Comparison of ENCODE assay signal across 1 cellular context in the genomic region with DNA sequence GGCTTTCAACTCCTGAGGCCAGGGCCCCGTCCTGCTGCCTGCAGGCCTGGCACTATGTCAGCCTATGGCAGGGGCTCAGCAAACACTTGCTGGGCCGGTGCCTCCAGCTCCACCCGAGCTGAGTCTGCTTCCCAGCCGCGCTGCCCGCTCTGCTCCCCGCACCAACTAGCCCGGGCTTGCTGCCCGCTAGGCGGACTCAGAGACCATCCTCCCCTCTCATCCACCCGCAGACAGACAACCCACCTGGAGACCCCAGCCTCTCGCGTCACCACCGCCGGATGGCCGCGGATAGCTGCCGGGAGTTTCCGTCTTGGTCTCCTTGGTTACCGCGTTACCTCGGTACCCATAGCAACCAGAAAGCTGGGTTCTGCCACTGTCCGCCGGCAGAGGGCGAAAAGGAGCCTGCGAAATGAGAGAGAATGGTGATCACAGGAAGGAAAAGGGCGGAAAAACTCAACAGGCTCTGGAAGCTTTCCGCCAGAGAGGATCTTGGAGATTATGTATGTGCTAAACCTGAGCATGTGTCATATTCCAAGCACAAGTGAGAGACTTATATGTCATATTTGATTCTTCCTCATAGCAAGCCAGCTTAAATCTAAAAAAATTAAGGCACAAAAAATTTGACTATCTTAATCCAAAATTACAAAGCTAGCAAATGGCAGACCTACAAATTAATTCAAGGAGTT.
TF ChIP-seq lines count a peak whose summit lies in the region.

A gene with protein sequence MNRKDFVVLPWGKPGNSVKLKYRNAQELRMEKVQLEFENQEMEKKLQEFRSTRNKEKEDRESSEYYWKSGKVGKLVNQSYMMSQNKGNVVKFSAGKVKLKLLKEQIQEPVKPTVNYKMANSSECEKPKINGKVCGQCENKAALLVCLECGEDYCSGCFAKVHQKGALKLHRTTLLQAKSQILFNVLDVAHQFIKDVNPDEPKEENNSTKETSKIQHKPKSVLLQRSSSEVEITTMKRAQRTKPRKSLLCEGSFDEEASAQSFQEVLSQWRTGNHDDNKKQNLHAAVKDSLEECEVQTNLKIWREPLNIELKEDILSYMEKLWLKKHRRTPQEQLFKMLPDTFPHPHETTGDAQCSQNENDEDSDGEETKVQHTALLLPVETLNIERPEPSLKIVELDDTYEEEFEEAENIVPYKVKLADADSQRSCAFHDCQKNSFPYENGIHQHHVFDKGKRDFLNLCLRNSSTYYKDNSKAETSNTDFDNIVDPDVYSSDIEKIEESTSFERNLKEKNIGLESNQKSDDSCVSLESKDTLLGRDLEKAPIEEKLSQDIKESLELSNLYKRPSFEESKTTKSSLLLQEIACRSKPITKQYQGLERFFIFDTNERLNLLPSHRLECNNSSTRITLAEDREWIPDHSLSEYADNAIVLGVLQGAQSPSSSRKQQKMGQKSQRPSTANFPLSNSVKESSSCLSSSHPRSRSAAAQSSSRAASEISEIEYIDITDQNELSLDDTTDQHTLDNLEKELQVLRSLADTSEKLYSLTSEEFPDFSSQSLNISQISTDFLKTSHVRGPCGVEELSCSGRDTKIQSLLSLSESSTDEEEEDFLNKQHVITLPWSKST (minus strand): TSS at position 294 of the 686 bp plus-strand sequence. CDS start 7,396 bp downstream, outside the sequence.

TF ChIP-seq in IMR-90, 13 proteins besides CTCF, POLR2A, EP300 and RAD21:
- TF ChIP-seq, protein P1, sequence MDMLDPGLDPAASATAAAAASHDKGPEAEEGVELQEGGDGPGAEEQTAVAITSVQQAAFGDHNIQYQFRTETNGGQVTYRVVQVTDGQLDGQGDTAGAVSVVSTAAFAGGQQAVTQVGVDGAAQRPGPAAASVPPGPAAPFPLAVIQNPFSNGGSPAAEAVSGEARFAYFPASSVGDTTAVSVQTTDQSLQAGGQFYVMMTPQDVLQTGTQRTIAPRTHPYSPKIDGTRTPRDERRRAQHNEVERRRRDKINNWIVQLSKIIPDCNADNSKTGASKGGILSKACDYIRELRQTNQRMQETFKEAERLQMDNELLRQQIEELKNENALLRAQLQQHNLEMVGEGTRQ (IDR thresholded peaks at IDR 0.05; ENCODE audit: low read depth, low read length) = no peak
- TF ChIP-seq MXI1 (IDR thresholded peaks at IDR 0.05; ENCODE audit: borderline replicate concordance, low read depth, low read length) (no peak), NFE2L2 (IDR thresholded peaks at IDR 0.05; ENCODE audit: low read depth, low read length) (no peak), SMC3 (IDR thresholded peaks at IDR 0.05; ENCODE audit: low read depth, low read length) (peak; percentile 84)
TF ChIP-seq in IMR-90: peak in this region for 1.
